12 cellular contexts compared by ENCODE assay signal in the genomic region with DNA sequence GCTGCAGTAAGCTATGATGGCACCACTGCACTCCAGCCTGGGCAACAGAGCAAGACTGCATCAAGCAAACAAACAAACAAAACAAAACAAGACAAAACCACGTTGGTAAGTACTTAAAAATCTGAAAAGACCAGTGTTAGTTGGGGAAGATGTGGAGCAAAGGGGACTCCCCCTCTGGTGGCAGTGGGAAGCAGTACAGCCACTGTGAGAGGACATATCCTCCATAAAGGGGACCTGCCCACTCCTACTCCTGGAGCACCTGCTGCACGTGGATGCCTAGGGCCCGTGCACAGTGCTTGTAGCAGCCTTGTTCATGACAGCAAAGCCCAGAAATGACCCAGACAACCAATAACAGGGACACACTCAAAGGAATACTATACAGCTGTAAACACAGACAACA. TPM values are rescaled to one million over a fixed set of nuclear protein-coding genes. Genes with fewer than 3 reads are reported as not detected.
DNase-seq lines count a peak whose midpoint lies in the region; ATAC-seq and TF ChIP-seq lines count a peak whose summit lies in the region.
"Had no signal": no experiment of that assay in that cellular context is flagged by ENCODE, and none has a peak within 500 bp of the region (broad histone marks: within the 10 kb centered on the region; RNA-seq: fewer than 3 reads in every experiment).

No MANE protein-coding gene starts in this region.

- TF ChIP-seq CTCF in coronary artery (IDR thresholded peaks at IDR 0.05) (no peak), type B pancreatic cell (conservative IDR thresholded peaks at IDR 0.05) (peak; percentile 37)

- no peak for ATAC-seq in HG03571 (IDR thresholded peaks at IDR 0.05; ENCODE audit: unreplicated experiment)

- no peaks in the 10 kb centered on the region for H3K4me1 Mint-ChIP-seq in activated CD4-positive, alpha-beta memory T cell treated with anti-CD3 and anti-CD28 coated beads, Interleukin-2, amount 10 ng/mL, durations not matched to agents 7 days and 5 days
- no peaks in the 10 kb centered on the region for H3K4me1 Mint-ChIP-seq in activated CD4-positive, alpha-beta memory T cell treated with anti-CD3 and anti-CD28 coated beads for 36 hours (ENCODE audit: low read depth)
- H3K4me1 Mint-ChIP-seq in type B pancreatic cell (ENCODE audit: unreplicated experiment): no peaks in the 10 kb centered on the region

- intact Hi-C loops in activated CD4-positive, alpha-beta memory T cell treated with anti-CD3 and anti-CD28 coated beads for 36 hours (cut with micrococcal nuclease): no loop called here

- H3K4me3 Mint-ChIP-seq in activated CD4-positive, alpha-beta memory T cell treated with anti-CD3 and anti-CD28 coated beads, Interleukin-2, amount 10 ng/mL, durations not matched to agents 7 days and 5 days: no peak overlapping the region
- no peak overlapping the region for H3K4me3 Mint-ChIP-seq in activated CD4-positive, alpha-beta memory T cell treated with anti-CD3 and anti-CD28 coated beads for 36 hours
- no peak overlapping the region for H3K4me3 Mint-ChIP-seq in type B pancreatic cell
- H3K4me3 Mint-ChIP-seq: B cell had no signal

- DNase-seq in activated CD4-positive, alpha-beta memory T cell treated with anti-CD3 and anti-CD28 coated beads, Interleukin-2, amount 10 ng/mL, durations not matched to agents 7 days and 5 days: peak; percentile 15
- DNase-seq in activated CD4-positive, alpha-beta memory T cell treated with anti-CD3 and anti-CD28 coated beads for 36 hours: no peak
- DNase-seq in NCI-H69 (lab: John Stamatoyannopoulos, UW) (peak; percentile 32), coronary artery (ENCODE audit: low spot score) (peak; percentile 17), type B pancreatic cell (ENCODE audit: extremely low spot score, unreplicated experiment) (peak; percentile 20), activated T-cell treated with anti-CD3 and anti-CD28 coated beads for 4 hours (no peak), cortex of kidney (lab: John Stamatoyannopoulos, UW) (no peak)
- DNase-seq: NCI-H2171; small intestine; stimulated activated CD8-positive, alpha-beta memory T cell treated with anti-CD3 and anti-CD28 coated beads, Interleukin-4, amount 100 ng/mL, for 48 hours had no signal

- CTCF ChIA-PET in activated CD4-positive, alpha-beta memory T cell treated with anti-CD3 and anti-CD28 coated beads, Interleukin-2, amount 10 ng/mL, durations not matched to agents 7 days and 5 days (lab: Charles Lee): no interaction called here
- CTCF ChIA-PET in activated CD4-positive, alpha-beta memory T cell treated with anti-CD3 and anti-CD28 coated beads for 36 hours (lab: Charles Lee): no interaction called here

- H3K27ac ChIP-seq in coronary artery: no peak overlapping the region

- no peak overlapping the region for H3K4me3 ChIP-seq in coronary artery

- H3K27me3 Mint-ChIP-seq in activated CD4-positive, alpha-beta memory T cell treated with anti-CD3 and anti-CD28 coated beads, Interleukin-2, amount 10 ng/mL, durations not matched to agents 7 days and 5 days: peaks cover 6% of the 10 kb centered on the region
- no peaks in the 10 kb centered on the region for H3K27me3 Mint-ChIP-seq in activated CD4-positive, alpha-beta memory T cell treated with anti-CD3 and anti-CD28 coated beads for 36 hours
- no peaks in the 10 kb centered on the region for H3K27me3 Mint-ChIP-seq in type B pancreatic cell
- H3K27me3 Mint-ChIP-seq: B cell had no signal

- peaks cover 7% of the 10 kb centered on the region for H3K9me3 Mint-ChIP-seq in activated CD4-positive, alpha-beta memory T cell treated with anti-CD3 and anti-CD28 coated beads, Interleukin-2, amount 10 ng/mL, durations not matched to agents 7 days and 5 days
- peaks cover 20% of the 10 kb centered on the region for H3K9me3 Mint-ChIP-seq in activated CD4-positive, alpha-beta memory T cell treated with anti-CD3 and anti-CD28 coated beads for 36 hours
- H3K9me3 Mint-ChIP-seq in type B pancreatic cell: peaks cover 9% of the 10 kb centered on the region

- no peak overlapping the region for H3K27ac Mint-ChIP-seq in activated CD4-positive, alpha-beta memory T cell treated with anti-CD3 and anti-CD28 coated beads, Interleukin-2, amount 10 ng/mL, durations not matched to agents 7 days and 5 days
- no peak overlapping the region for H3K27ac Mint-ChIP-seq in activated CD4-positive, alpha-beta memory T cell treated with anti-CD3 and anti-CD28 coated beads for 36 hours
- H3K27ac Mint-ChIP-seq in type B pancreatic cell: no peak overlapping the region
- H3K27ac Mint-ChIP-seq: B cell had no signal

- POLR2A ChIA-PET in activated CD4-positive, alpha-beta memory T cell treated with anti-CD3 and anti-CD28 coated beads, Interleukin-2, amount 10 ng/mL, durations not matched to agents 7 days and 5 days (lab: Charles Lee): no interaction called here
- POLR2A ChIA-PET in activated CD4-positive, alpha-beta memory T cell treated with anti-CD3 and anti-CD28 coated beads for 36 hours (lab: Charles Lee): no interaction called here

- no peaks in the 10 kb centered on the region for H3K36me3 Mint-ChIP-seq in activated CD4-positive, alpha-beta memory T cell treated with anti-CD3 and anti-CD28 coated beads, Interleukin-2, amount 10 ng/mL, durations not matched to agents 7 days and 5 days (ENCODE audit: low read depth)
- H3K36me3 Mint-ChIP-seq in activated CD4-positive, alpha-beta memory T cell treated with anti-CD3 and anti-CD28 coated beads for 36 hours: no peaks in the 10 kb centered on the region
- no peaks in the 10 kb centered on the region for H3K36me3 Mint-ChIP-seq in type B pancreatic cell

RNA-seq across cellular contexts. Expression of gene IPPK, which starts 17.0 kb away (rescaled TPM):
- total RNA-seq in activated CD4-positive, alpha-beta memory T cell treated with anti-CD3 and anti-CD28 coated beads, Interleukin-2, amount 10 ng/mL, durations not matched to agents 7 days and 5 days: 10 to 100 TPM; 11.4 to 11.5 TPM
- total RNA-seq in activated CD4-positive, alpha-beta memory T cell treated with anti-CD3 and anti-CD28 coated beads for 36 hours: 10 to 100 TPM; 10.8 to 11.0 TPM
- 8.1 and 11.6 TPM in 2 replicates for total RNA-seq in type B pancreatic cell (ENCODE audit: low replicate concordance)

Comparison
In these comparisons a context has a peak if more than half of its experiments do, and no peak if none do; other contexts are left out.
1. DNase-seq: peak in activated CD4-positive, alpha-beta memory T cell treated with anti-CD3 and anti-CD28 coated beads, Interleukin-2, amount 10 ng/mL, durations not matched to agents 7 days and 5 days (single experiment), NCI-H69 (single experiment), coronary artery (single experiment) and type B pancreatic cell (single experiment); none in activated CD4-positive, alpha-beta memory T cell treated with anti-CD3 and anti-CD28 coated beads for 36 hours (single experiment), activated T-cell treated with anti-CD3 and anti-CD28 coated beads for 4 hours (single experiment) and cortex of kidney (single experiment).